10 cellular contexts compared by ENCODE assay signal in genomic region chr1:61226791-61227567, GRCh38.
A peak's percentile ranks its signal among the peaks of the same experiment; 100 is the strongest.
DNase-seq lines count a peak whose midpoint lies in the region; ATAC-seq and TF ChIP-seq lines count a peak whose summit lies in the region.
"Had no signal": no experiment of that assay in that cellular context is flagged by ENCODE, and none has a peak within 500 bp of the region (broad histone marks: within the 10 kb centered on the region; RNA-seq: fewer than 3 reads in every experiment).

No MANE protein-coding gene starts in this region.

- H3K4me3 ChIP-seq in endocrine pancreas (ENCODE audit: control insufficient read depth, insufficient read depth, low read length), result peak overlapping the region; percentile 57
- no peak overlapping the region for H3K4me3 ChIP-seq in prostate gland

- H3K27me3 ChIP-seq in endocrine pancreas (ENCODE audit: control insufficient read depth, insufficient read depth, low read length) (no peaks in the 10 kb centered on the region), prostate gland (replicated peaks; ENCODE audit: insufficient read depth) (no peaks in the 10 kb centered on the region)

- peaks cover 3% of the 10 kb centered on the region for H3K4me1 ChIP-seq in endocrine pancreas (ENCODE audit: control insufficient read depth, insufficient read depth, low read length)
- no peaks in the 10 kb centered on the region for H3K4me1 ChIP-seq in prostate gland (replicated peaks)

- ATAC-seq in HG03045 (IDR thresholded peaks at IDR 0.05; ENCODE audit: unreplicated experiment), result no peak
- no peak for ATAC-seq in HG02759 (IDR thresholded peaks at IDR 0.05; ENCODE audit: unreplicated experiment)
- no peak for ATAC-seq in GM21576 (IDR thresholded peaks at IDR 0.05; ENCODE audit: unreplicated experiment)

- WGBS in prostate gland, result 50% methylated on average over 12 of the region's 12 CpGs

- H3K9me3 ChIP-seq in endocrine pancreas (ENCODE audit: control insufficient read depth, low read length) (no peaks in the 10 kb centered on the region), prostate gland (no peaks in the 10 kb centered on the region)

- DNase-seq in DMS53 treated with DMSO at 0.1 percent for 48 hours (lab: John Stamatoyannopoulos, UW; ENCODE audit: unreplicated experiment), result peak; percentile 96
- DNase-seq in NCI-H2196 (lab: John Stamatoyannopoulos, UW; ENCODE audit: unreplicated experiment), result peak; percentile 78
- peak; percentile 13 for DNase-seq in prostate gland (ENCODE audit: low spot score)
- DNase-seq in DMS114 treated with DMSO at 0.1 percent for 48 hours (lab: John Stamatoyannopoulos, UW; ENCODE audit: unreplicated experiment), result no peak
- DNase-seq: activated naive CD4-positive, alpha-beta T cell; T1000 had no signal

- no peak overlapping the region for H3K9ac ChIP-seq in endocrine pancreas (ENCODE audit: control insufficient read depth, insufficient read depth, low read length)

- intact Hi-C loops in prostate gland (cut with DNase I), result no loop called here

- no peak for TF ChIP-seq POLR2A in prostate gland (IDR thresholded peaks at IDR 0.05)

- no peaks in the 10 kb centered on the region for H3K36me3 ChIP-seq in endocrine pancreas (ENCODE audit: control insufficient read depth, insufficient read depth, low read length)
- no peaks in the 10 kb centered on the region for H3K36me3 ChIP-seq in prostate gland

- no peak overlapping the region for H3K27ac ChIP-seq in prostate gland

- no peak for TF ChIP-seq CTCF in prostate gland (IDR thresholded peaks at IDR 0.05)
